In genomic region chr3:122973893-122974615, GRCh38 we compare ENCODE assay signal across 19 cellular contexts. TPM values are rescaled to one million over a fixed set of nuclear protein-coding genes. Genes with fewer than 3 reads are reported as not detected.
DNase-seq lines count a peak whose midpoint lies in the region; ATAC-seq and TF ChIP-seq lines count a peak whose summit lies in the region.
"Had no signal": no experiment of that assay in that cellular context is flagged by ENCODE, and none has a peak within 500 bp of the region (broad histone marks: within the 10 kb centered on the region; RNA-seq: fewer than 3 reads in every experiment).

No MANE protein-coding gene starts in this region.

- H3K27me3 ChIP-seq in mesendoderm (ENCODE audit: insufficient read depth, low read length, poor library complexity) (no peaks in the 10 kb centered on the region), vagina (no peaks in the 10 kb centered on the region), upper lobe of right lung (no peaks in the 10 kb centered on the region)

- peak overlapping the region; percentile 37 for H2BK5ac ChIP-seq in mesendoderm (ENCODE audit: low read length)

- H3K9ac ChIP-seq in mesendoderm (ENCODE audit: low read length) = no peak overlapping the region

- peak overlapping the region; percentile 21 for H3K4ac ChIP-seq in mesendoderm (ENCODE audit: low read depth, low read length)

- peak overlapping the region; percentile 48 for H3K27ac Mint-ChIP-seq in activated naive CD8-positive, alpha-beta T cell treated with anti-CD3 and anti-CD28 coated beads, Interleukin-2, amount 10 ng/mL, durations not matched to agents 7 days and 5 days
- no peak overlapping the region for H3K27ac Mint-ChIP-seq in activated naive CD8-positive, alpha-beta T cell treated with anti-CD3 and anti-CD28 coated beads for 36 hours
- no peak overlapping the region for H3K27ac Mint-ChIP-seq in activated naive CD4-positive, alpha-beta T cell treated with anti-CD3 and anti-CD28 coated beads for 36 hours
- H3K27ac Mint-ChIP-seq: nephron progenitor cell had no signal

- H4K5ac ChIP-seq in mesendoderm (ENCODE audit: low read length) = no peak overlapping the region

- H2BK120ac ChIP-seq in mesendoderm (ENCODE audit: low read depth, low read length) = no peak overlapping the region

- H3K79me1 ChIP-seq in mesendoderm (ENCODE audit: low read length) = no peaks in the 10 kb centered on the region

- no peaks in the 10 kb centered on the region for H3K9me3 ChIP-seq in vagina
- H3K9me3 ChIP-seq in upper lobe of right lung = no peaks in the 10 kb centered on the region

- H3K9me3 Mint-ChIP-seq in activated naive CD8-positive, alpha-beta T cell treated with anti-CD3 and anti-CD28 coated beads, Interleukin-2, amount 10 ng/mL, durations not matched to agents 7 days and 5 days = no peaks in the 10 kb centered on the region
- H3K9me3 Mint-ChIP-seq in activated naive CD8-positive, alpha-beta T cell treated with anti-CD3 and anti-CD28 coated beads for 36 hours = no peaks in the 10 kb centered on the region
- no peaks in the 10 kb centered on the region for H3K9me3 Mint-ChIP-seq in activated naive CD4-positive, alpha-beta T cell treated with anti-CD3 and anti-CD28 coated beads for 36 hours
- H3K9me3 Mint-ChIP-seq: nephron progenitor cell had no signal

- no peak overlapping the region for H4K8ac ChIP-seq in mesendoderm (ENCODE audit: low read depth, low read length)

- no peak overlapping the region for H3K4me3 ChIP-seq in mesendoderm (ENCODE audit: low read length)
- H3K4me3 ChIP-seq in vagina = no peak overlapping the region
- no peak overlapping the region for H3K4me3 ChIP-seq in upper lobe of right lung
- H3K4me3 ChIP-seq: skin epidermis had no signal

- WGBS in mesendoderm (ENCODE audit: extremely low coverage, insufficient coverage, low lambda C conversion rate) = no CpG with 5 or more reads among the region's 12 CpGs

- H3K27me3 Mint-ChIP-seq in activated naive CD8-positive, alpha-beta T cell treated with anti-CD3 and anti-CD28 coated beads, Interleukin-2, amount 10 ng/mL, durations not matched to agents 7 days and 5 days = peaks cover 27% of the 10 kb centered on the region
- H3K27me3 Mint-ChIP-seq in activated naive CD8-positive, alpha-beta T cell treated with anti-CD3 and anti-CD28 coated beads for 36 hours = peaks cover 7% of the 10 kb centered on the region
- H3K27me3 Mint-ChIP-seq in activated naive CD4-positive, alpha-beta T cell treated with anti-CD3 and anti-CD28 coated beads for 36 hours (ENCODE audit: low read depth) = peaks cover 14% of the 10 kb centered on the region

- H3K27ac ChIP-seq in mesendoderm (ENCODE audit: low read depth, low read length) = no peak overlapping the region
- no peak overlapping the region for H3K27ac ChIP-seq in vagina
- no peak overlapping the region for H3K27ac ChIP-seq in upper lobe of right lung
- H3K27ac ChIP-seq: epithelial cell of prostate had no signal

- no peak overlapping the region for H3K23ac ChIP-seq in mesendoderm (ENCODE audit: low read length)

- peaks cover 28% of the 10 kb centered on the region for H3K4me1 ChIP-seq in mesendoderm (ENCODE audit: control insufficient read depth, low read depth, low read length)
- H3K4me1 ChIP-seq in vagina = peaks cover 37% of the 10 kb centered on the region
- peaks cover 30% of the 10 kb centered on the region for H3K4me1 ChIP-seq in upper lobe of right lung

- DNase-seq in activated naive CD8-positive, alpha-beta T cell treated with anti-CD3 and anti-CD28 coated beads, Interleukin-2, amount 10 ng/mL, durations not matched to agents 7 days and 5 days = no peak
- no peak for DNase-seq in activated naive CD8-positive, alpha-beta T cell treated with anti-CD3 and anti-CD28 coated beads for 36 hours
- DNase-seq in cerebellar nuclear complex (lab: John Stamatoyannopoulos, UW) (peak; percentile 65 to 91), mesendoderm (no peak), vagina (ENCODE audit: extremely low spot score in 2 of 2) (no peak), upper lobe of right lung (no peak)
- DNase-seq in activated naive CD4-positive, alpha-beta T cell treated with anti-CD3 and anti-CD28 coated beads for 36 hours = no peak
- DNase-seq: 8988T; activated naive CD4-positive, alpha-beta T cell treated with Interleukin-2 at 50 U/mL for 16 hours; central memory CD4-positive, alpha-beta T cell; COR-L47; NCI-H510A; nephron progenitor cell; SIG-M5 had no signal

- H3K36me3 ChIP-seq in mesendoderm (ENCODE audit: control insufficient read depth, insufficient read depth, low read length) (no peaks in the 10 kb centered on the region), vagina (no peaks in the 10 kb centered on the region), upper lobe of right lung (no peaks in the 10 kb centered on the region)

- ATAC-seq in activated naive CD8-positive, alpha-beta T cell treated with anti-CD3 and anti-CD28 coated beads, Interleukin-2, amount 10 ng/mL, durations not matched to agents 7 days and 5 days (ENCODE audit: low read depth) = no peak
- no peak for ATAC-seq in upper lobe of right lung
- ATAC-seq in GM21786 (IDR thresholded peaks at IDR 0.05; ENCODE audit: unreplicated experiment) = no peak

- H2BK15ac ChIP-seq in mesendoderm (replicated peaks; ENCODE audit: low read depth) = no peak overlapping the region

- TF ChIP-seq CTCF in vagina (IDR thresholded peaks at IDR 0.05) (no peak), upper lobe of right lung (IDR thresholded peaks at IDR 0.05) (no peak)

- no peak for TF ChIP-seq POLR2A in vagina (IDR thresholded peaks at IDR 0.05)

- peak overlapping the region; percentile 1 for H3K18ac ChIP-seq in mesendoderm (ENCODE audit: low read length)

- peak overlapping the region; percentile 3 for H2AK5ac ChIP-seq in mesendoderm (ENCODE audit: low read length)

- no peaks in the 10 kb centered on the region for H3K79me2 ChIP-seq in mesendoderm (ENCODE audit: control insufficient read depth, insufficient read depth, low read length)

- intact Hi-C loops in vagina (cut with DNase I) = no loop called here
- intact Hi-C loops in upper lobe of right lung (cut with DNase I) = no loop called here
- intact Hi-C loops in activated naive CD4-positive, alpha-beta T cell treated with anti-CD3 and anti-CD28 coated beads for 36 hours (cut with micrococcal nuclease) = no loop called here

- peak overlapping the region; percentile 72 for H3K56ac ChIP-seq in mesendoderm (ENCODE audit: low read length)

- CTCF ChIA-PET in activated naive CD4-positive, alpha-beta T cell treated with anti-CD3 and anti-CD28 coated beads for 36 hours (lab: Charles Lee) = no interaction called here

- H3K4me3 Mint-ChIP-seq in activated naive CD8-positive, alpha-beta T cell treated with anti-CD3 and anti-CD28 coated beads, Interleukin-2, amount 10 ng/mL, durations not matched to agents 7 days and 5 days = peak overlapping the region; percentile 4
- no peak overlapping the region for H3K4me3 Mint-ChIP-seq in activated naive CD8-positive, alpha-beta T cell treated with anti-CD3 and anti-CD28 coated beads for 36 hours
- no peak overlapping the region for H3K4me3 Mint-ChIP-seq in activated naive CD4-positive, alpha-beta T cell treated with anti-CD3 and anti-CD28 coated beads for 36 hours
- H3K4me3 Mint-ChIP-seq: nephron progenitor cell had no signal

- no peak overlapping the region for H3K4me2 ChIP-seq in mesendoderm (ENCODE audit: low read length)

- POLR2A ChIA-PET in activated naive CD8-positive, alpha-beta T cell treated with anti-CD3 and anti-CD28 coated beads, Interleukin-2, amount 10 ng/mL, durations not matched to agents 7 days and 5 days (lab: Charles Lee) = no interaction called here

- no peaks in the 10 kb centered on the region for H3K36me3 Mint-ChIP-seq in activated naive CD8-positive, alpha-beta T cell treated with anti-CD3 and anti-CD28 coated beads, Interleukin-2, amount 10 ng/mL, durations not matched to agents 7 days and 5 days
- H3K36me3 Mint-ChIP-seq in activated naive CD8-positive, alpha-beta T cell treated with anti-CD3 and anti-CD28 coated beads for 36 hours = no peaks in the 10 kb centered on the region
- H3K36me3 Mint-ChIP-seq in activated naive CD4-positive, alpha-beta T cell treated with anti-CD3 and anti-CD28 coated beads for 36 hours (ENCODE audit: low read depth) = no peaks in the 10 kb centered on the region

- H3K4me1 Mint-ChIP-seq in activated naive CD8-positive, alpha-beta T cell treated with anti-CD3 and anti-CD28 coated beads, Interleukin-2, amount 10 ng/mL, durations not matched to agents 7 days and 5 days = peaks cover 40% of the 10 kb centered on the region
- peaks cover 15% of the 10 kb centered on the region for H3K4me1 Mint-ChIP-seq in activated naive CD8-positive, alpha-beta T cell treated with anti-CD3 and anti-CD28 coated beads for 36 hours
- peaks cover 13% of the 10 kb centered on the region for H3K4me1 Mint-ChIP-seq in activated naive CD4-positive, alpha-beta T cell treated with anti-CD3 and anti-CD28 coated beads for 36 hours (ENCODE audit: low read depth)

RNA-seq across cellular contexts. Expression of gene SEMA5B, which starts 53.5 kb away (rescaled TPM):
- total RNA-seq in activated naive CD8-positive, alpha-beta T cell treated with anti-CD3 and anti-CD28 coated beads, Interleukin-2, amount 10 ng/mL, durations not matched to agents 7 days and 5 days = under 1 TPM; 0.17 to 0.28 TPM
- total RNA-seq in activated naive CD8-positive, alpha-beta T cell treated with anti-CD3 and anti-CD28 coated beads for 36 hours = not detected
- polyA plus RNA-seq in mesendoderm (2013, experiment 1 of 2) = 2.2 TPM
- polyA plus RNA-seq in mesendoderm (2013, experiment 2 of 2) = 1.9 TPM
- total RNA-seq in vagina (0.25 TPM), upper lobe of right lung (2.3 TPM)
- total RNA-seq in activated naive CD4-positive, alpha-beta T cell treated with anti-CD3 and anti-CD28 coated beads for 36 hours = not detected
- total RNA-seq: activated CD8-positive, alpha-beta memory T cell treated with anti-CD3 and anti-CD28 coated beads for 36 hours; IMR-90 had no signal
- polyA plus RNA-seq: IMR-90 had no signal

Comparison
In these comparisons a context has a peak if more than half of its experiments do, and no peak if none do; other contexts are left out.
1. DNase-seq: peak in cerebellar nuclear complex (2 of 2); none in activated naive CD8-positive, alpha-beta T cell treated with anti-CD3 and anti-CD28 coated beads, Interleukin-2, amount 10 ng/mL, durations not matched to agents 7 days and 5 days (single experiment), activated naive CD8-positive, alpha-beta T cell treated with anti-CD3 and anti-CD28 coated beads for 36 hours (single experiment), mesendoderm (single experiment), vagina (0 of 2), upper lobe of right lung (single experiment) and activated naive CD4-positive, alpha-beta T cell treated with anti-CD3 and anti-CD28 coated beads for 36 hours (single experiment).